In the genomic region with DNA sequence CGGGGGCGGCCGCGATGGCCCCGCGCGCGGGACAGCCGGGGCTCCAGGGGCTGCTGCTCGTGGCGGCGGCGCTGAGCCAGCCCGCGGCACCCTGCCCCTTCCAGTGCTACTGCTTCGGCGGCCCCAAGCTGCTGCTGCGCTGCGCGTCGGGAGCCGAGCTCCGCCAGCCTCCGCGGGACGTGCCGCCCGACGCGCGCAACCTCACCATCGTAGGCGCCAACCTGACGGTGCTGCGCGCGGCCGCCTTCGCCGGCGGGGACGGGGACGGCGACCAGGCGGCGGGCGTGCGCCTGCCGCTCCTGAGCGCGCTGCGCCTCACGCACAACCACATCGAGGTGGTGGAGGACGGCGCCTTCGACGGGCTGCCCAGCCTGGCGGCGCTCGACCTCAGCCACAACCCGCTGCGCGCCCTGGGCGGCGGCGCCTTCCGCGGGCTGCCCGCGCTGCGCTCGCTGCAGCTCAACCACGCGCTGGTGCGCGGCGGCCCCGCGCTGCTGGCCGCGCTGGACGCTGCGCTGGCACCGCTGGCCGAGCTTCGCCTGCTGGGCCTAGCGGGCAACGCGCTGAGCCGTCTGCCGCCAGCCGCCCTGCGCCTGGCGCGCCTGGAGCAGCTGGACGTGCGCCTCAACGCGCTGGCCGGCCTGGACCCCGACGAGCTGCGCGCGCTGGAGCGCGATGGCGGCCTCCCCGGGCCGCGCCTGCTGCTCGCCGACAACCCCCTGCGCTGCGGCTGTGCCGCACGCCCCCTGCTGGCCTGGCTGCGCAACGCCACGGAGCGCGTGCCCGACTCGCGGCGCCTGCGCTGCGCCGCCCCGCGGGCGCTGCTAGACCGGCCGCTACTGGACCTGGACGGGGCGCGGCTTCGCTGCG, we compare ENCODE assay signal across 8 cellular contexts. TPM values are rescaled to one million over a fixed set of nuclear protein-coding genes. Genes with fewer than 3 reads are reported as not detected.
DNase-seq lines count a peak whose midpoint lies in the region; ATAC-seq, FAIRE-seq and TF ChIP-seq lines count a peak whose summit lies in the region.

No MANE protein-coding gene starts in this region.

- H3K27me3 ChIP-seq in bronchial epithelial cell (ENCODE audit: control insufficient read depth, insufficient read depth, low read length): peaks cover 27% of the 10 kb centered on the region

- no peaks in the 10 kb centered on the region for H3K36me3 Mint-ChIP-seq in WTC11

- no peaks in the 10 kb centered on the region for H3K9me3 Mint-ChIP-seq in WTC11

- in situ Hi-C loops in GM13976 (cut with MboI; ENCODE audit: low sequenced_read_pairs, unreplicated experiment): loop anchor here (10.0 kb wide), 1 partner anchor 216 kb away; no protein-coding TSS in a partner anchor

- no peak overlapping the region for H3K27ac Mint-ChIP-seq in WTC11

- H3K4me3 Mint-ChIP-seq in WTC11: peak overlapping the region; percentile 53

- CTCF ChIA-PET in WTC11 (lab: Charles Lee): interaction anchor here (0.6 to 7.6 kb wide), 41 partner anchors 9 to 311 kb away, joined by 3 to 191 read pairs (median 6); a partner anchor contains a TSS

- TF ChIP-seq CTCF in GM13976 (IDR thresholded peaks at IDR 0.05; ENCODE audit: borderline replicate concordance, control extremely low read depth, extremely low read depth, insufficient read depth, missing control alignments): peak; percentile 100
- TF ChIP-seq CTCF in WTC11 (IDR thresholded peaks at IDR 0.05): peak; percentile 90
- TF ChIP-seq CTCF in bronchial epithelial cell (IDR thresholded peaks at IDR 0.05; ENCODE audit: insufficient read depth, low read length, severe bottlenecking): peak; percentile 71

- H3K27me3 Mint-ChIP-seq in WTC11 (ENCODE audit: low read depth): peaks cover 75% of the 10 kb centered on the region

- POLR2A ChIA-PET in WTC11 (lab: Charles Lee): interaction anchor here (0.9 to 1.0 kb wide), 2 partner anchors 45 to 99 kb away, joined by 3 read pairs; no protein-coding TSS in a partner anchor

- no peaks in the 10 kb centered on the region for H3K36me3 ChIP-seq in bronchial epithelial cell (ENCODE audit: control insufficient read depth, insufficient read depth, low read length)

- peak; percentile 97 for DNase-seq in GM13976 (ENCODE audit: low spot score)
- peak; percentile 60 for DNase-seq in NCI-H2029 (lab: John Stamatoyannopoulos, UW)
- peak; percentile 89 for DNase-seq in WTC11 (ENCODE audit: low spot score)
- DNase-seq in bronchial epithelial cell (ENCODE audit: low read depth): peak; percentile 72
- DNase-seq in iris pigment epithelial cell (ENCODE audit: low read depth): peak; percentile 83
- peak; percentile 78 to 79 for DNase-seq in stimulated activated CD4-positive, alpha-beta T cell treated with anti-CD3 and anti-CD28 coated beads, Interleukin-12 subunit alpha, Interleukin-12 subunit beta, amount 100 ng/mL, for 24 hours (ENCODE audit: low read depth in 2 of 2)

- ATAC-seq in HG02852 (IDR thresholded peaks at IDR 0.05; ENCODE audit: unreplicated experiment) (peak; percentile 86), WTC11 (peak; percentile 74), HG03460 (IDR thresholded peaks at IDR 0.05; ENCODE audit: unreplicated experiment) (no peak)

- FAIRE-seq in bronchial epithelial cell (lab: Jason Lieb, UNC): no peak

- H3K4me1 Mint-ChIP-seq in WTC11: peaks cover 19% of the 10 kb centered on the region

- peak overlapping the region; percentile 26 for H3K4me3 ChIP-seq in bronchial epithelial cell (ENCODE audit: low read depth, low read length)

TF ChIP-seq in WTC11, 78 proteins besides CTCF, POLR2A, EP300 and RAD21 (continues in another document):
- TF ChIP-seq, protein P1, sequence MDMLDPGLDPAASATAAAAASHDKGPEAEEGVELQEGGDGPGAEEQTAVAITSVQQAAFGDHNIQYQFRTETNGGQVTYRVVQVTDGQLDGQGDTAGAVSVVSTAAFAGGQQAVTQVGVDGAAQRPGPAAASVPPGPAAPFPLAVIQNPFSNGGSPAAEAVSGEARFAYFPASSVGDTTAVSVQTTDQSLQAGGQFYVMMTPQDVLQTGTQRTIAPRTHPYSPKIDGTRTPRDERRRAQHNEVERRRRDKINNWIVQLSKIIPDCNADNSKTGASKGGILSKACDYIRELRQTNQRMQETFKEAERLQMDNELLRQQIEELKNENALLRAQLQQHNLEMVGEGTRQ (CRISPR knock-in tag; IDR thresholded peaks at IDR 0.05): peak; percentile 47; the same call in 1 of the 2 replicates
- TF ChIP-seq TP53 (CRISPR knock-in tag; IDR thresholded peaks at IDR 0.05) (peak; percentile 83; the same call in 1 of the 2 replicates), ZNF423 (CRISPR knock-in tag; IDR thresholded peaks at IDR 0.05) (peak; percentile 64), EMX1 (CRISPR knock-in tag; IDR thresholded peaks at IDR 0.05) (peak; percentile 56; the same call in 1 of the 2 replicates), ZNF138 (CRISPR knock-in tag; conservative IDR thresholded peaks at IDR 0.05) (no peak), TEAD4 (CRISPR knock-in tag; IDR thresholded peaks at IDR 0.05) (no peak), ETV6 (CRISPR knock-in tag; IDR thresholded peaks at IDR 0.05) (peak; percentile 66; the same call in 1 of the 2 replicates), ZNF416 (CRISPR knock-in tag; IDR thresholded peaks at IDR 0.05) (0 out of 2 replicates have a peak, but pooled peaks have one; percentile 75), JAZF1 (CRISPR knock-in tag; IDR thresholded peaks at IDR 0.05) (no peak), NR3C1 (CRISPR knock-in tag; conservative IDR thresholded peaks at IDR 0.05; ENCODE audit: low read depth) (no peak; the same call in 1 of the 2 replicates), MYBL2 (CRISPR knock-in tag; IDR thresholded peaks at IDR 0.05) (no peak), ZNF232 (CRISPR knock-in tag; IDR thresholded peaks at IDR 0.05) (peak; percentile 47; the same call in 1 of the 2 replicates), FOXK1 (CRISPR knock-in tag; IDR thresholded peaks at IDR 0.05) (peak; percentile 45; the same call in 1 of the 2 replicates)
- TF ChIP-seq, protein P2, sequence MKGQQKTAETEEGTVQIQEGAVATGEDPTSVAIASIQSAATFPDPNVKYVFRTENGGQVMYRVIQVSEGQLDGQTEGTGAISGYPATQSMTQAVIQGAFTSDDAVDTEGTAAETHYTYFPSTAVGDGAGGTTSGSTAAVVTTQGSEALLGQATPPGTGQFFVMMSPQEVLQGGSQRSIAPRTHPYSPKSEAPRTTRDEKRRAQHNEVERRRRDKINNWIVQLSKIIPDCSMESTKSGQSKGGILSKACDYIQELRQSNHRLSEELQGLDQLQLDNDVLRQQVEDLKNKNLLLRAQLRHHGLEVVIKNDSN (CRISPR knock-in tag; IDR thresholded peaks at IDR 0.05): no peak
- TF ChIP-seq, protein P3, sequence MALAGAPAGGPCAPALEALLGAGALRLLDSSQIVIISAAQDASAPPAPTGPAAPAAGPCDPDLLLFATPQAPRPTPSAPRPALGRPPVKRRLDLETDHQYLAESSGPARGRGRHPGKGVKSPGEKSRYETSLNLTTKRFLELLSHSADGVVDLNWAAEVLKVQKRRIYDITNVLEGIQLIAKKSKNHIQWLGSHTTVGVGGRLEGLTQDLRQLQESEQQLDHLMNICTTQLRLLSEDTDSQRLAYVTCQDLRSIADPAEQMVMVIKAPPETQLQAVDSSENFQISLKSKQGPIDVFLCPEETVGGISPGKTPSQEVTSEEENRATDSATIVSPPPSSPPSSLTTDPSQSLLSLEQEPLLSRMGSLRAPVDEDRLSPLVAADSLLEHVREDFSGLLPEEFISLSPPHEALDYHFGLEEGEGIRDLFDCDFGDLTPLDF (CRISPR knock-in tag; IDR thresholded peaks at IDR 0.05): no peak
- TF ChIP-seq, protein P4, sequence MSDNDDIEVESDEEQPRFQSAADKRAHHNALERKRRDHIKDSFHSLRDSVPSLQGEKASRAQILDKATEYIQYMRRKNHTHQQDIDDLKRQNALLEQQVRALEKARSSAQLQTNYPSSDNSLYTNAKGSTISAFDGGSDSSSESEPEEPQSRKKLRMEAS (CRISPR knock-in tag; IDR thresholded peaks at IDR 0.05): no peak; the same call in 1 of the 2 replicates
- TF ChIP-seq, protein P5, sequence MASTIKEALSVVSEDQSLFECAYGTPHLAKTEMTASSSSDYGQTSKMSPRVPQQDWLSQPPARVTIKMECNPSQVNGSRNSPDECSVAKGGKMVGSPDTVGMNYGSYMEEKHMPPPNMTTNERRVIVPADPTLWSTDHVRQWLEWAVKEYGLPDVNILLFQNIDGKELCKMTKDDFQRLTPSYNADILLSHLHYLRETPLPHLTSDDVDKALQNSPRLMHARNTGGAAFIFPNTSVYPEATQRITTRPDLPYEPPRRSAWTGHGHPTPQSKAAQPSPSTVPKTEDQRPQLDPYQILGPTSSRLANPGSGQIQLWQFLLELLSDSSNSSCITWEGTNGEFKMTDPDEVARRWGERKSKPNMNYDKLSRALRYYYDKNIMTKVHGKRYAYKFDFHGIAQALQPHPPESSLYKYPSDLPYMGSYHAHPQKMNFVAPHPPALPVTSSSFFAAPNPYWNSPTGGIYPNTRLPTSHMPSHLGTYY (CRISPR knock-in tag; IDR thresholded peaks at IDR 0.05): no peak
- TF ChIP-seq, protein P6, sequence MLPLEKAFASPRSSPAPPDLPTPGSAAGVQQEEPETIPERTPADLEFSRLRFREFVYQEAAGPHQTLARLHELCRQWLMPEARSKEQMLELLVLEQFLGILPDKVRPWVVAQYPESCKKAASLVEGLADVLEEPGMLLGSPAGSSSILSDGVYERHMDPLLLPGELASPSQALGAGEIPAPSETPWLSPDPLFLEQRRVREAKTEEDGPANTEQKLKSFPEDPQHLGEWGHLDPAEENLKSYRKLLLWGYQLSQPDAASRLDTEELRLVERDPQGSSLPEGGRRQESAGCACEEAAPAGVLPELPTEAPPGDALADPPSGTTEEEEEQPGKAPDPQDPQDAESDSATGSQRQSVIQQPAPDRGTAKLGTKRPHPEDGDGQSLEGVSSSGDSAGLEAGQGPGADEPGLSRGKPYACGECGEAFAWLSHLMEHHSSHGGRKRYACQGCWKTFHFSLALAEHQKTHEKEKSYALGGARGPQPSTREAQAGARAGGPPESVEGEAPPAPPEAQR (CRISPR knock-in tag; IDR thresholded peaks at IDR 0.05): peak; percentile 40; the same call in 1 of the 2 replicates
- TF ChIP-seq, protein P7, sequence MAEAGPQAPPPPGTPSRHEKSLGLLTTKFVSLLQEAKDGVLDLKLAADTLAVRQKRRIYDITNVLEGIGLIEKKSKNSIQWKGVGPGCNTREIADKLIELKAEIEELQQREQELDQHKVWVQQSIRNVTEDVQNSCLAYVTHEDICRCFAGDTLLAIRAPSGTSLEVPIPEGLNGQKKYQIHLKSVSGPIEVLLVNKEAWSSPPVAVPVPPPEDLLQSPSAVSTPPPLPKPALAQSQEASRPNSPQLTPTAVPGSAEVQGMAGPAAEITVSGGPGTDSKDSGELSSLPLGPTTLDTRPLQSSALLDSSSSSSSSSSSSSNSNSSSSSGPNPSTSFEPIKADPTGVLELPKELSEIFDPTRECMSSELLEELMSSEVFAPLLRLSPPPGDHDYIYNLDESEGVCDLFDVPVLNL (CRISPR knock-in tag; IDR thresholded peaks at IDR 0.05; ENCODE audit: borderline replicate concordance, low read depth): no peak

RNA-seq across cellular contexts. Expression of a gene that starts 0.7 kb away (rescaled TPM):
- total RNA-seq in WTC11 (2021): 0.37 to 0.78 TPM (median 0.60 TPM) in 3 replicates
- not detected in 2 replicates for total RNA-seq in bronchial epithelial cell
